In genomic region chr6:20414711-20415110, GRCh38 we compare ENCODE assay signal across 20 cellular contexts. TPM values are rescaled to one million over a fixed set of nuclear protein-coding genes. Genes with fewer than 3 reads are reported as not detected.
DNase-seq lines count a peak whose midpoint lies in the region; ATAC-seq and TF ChIP-seq lines count a peak whose summit lies in the region.
"Had no signal": no experiment of that assay in that cellular context is flagged by ENCODE, and none has a peak within 500 bp of the region (broad histone marks: within the 10 kb centered on the region; RNA-seq: fewer than 3 reads in every experiment).

No MANE protein-coding gene starts in this region.

- no peaks in the 10 kb centered on the region for H3K27me3 Mint-ChIP-seq in activated CD8-positive, alpha-beta memory T cell treated with anti-CD3 and anti-CD28 coated beads, Interleukin-2, amount 10 ng/mL, durations not matched to agents 7 days and 5 days
- H3K27me3 Mint-ChIP-seq in endodermal cell (ENCODE audit: insufficient read depth), result no peaks in the 10 kb centered on the region
- H3K27me3 Mint-ChIP-seq: CD4-positive, alpha-beta T cell had no signal

- H3K4me3 Mint-ChIP-seq in activated CD8-positive, alpha-beta memory T cell treated with anti-CD3 and anti-CD28 coated beads, Interleukin-2, amount 10 ng/mL, durations not matched to agents 7 days and 5 days, result no peak overlapping the region
- no peak overlapping the region for H3K4me3 Mint-ChIP-seq in endodermal cell
- H3K4me3 Mint-ChIP-seq: CD4-positive, alpha-beta T cell; GM23338 had no signal

- H3K36me3 ChIP-seq in HEK293 (ENCODE audit: control insufficient read depth in 2 of 2, insufficient read depth in 1 of 2, low read length in 2 of 2) (peaks cover 3 to 37% of the 10 kb centered on the region in 2 experiments; a peak in 2 of 3 replicates), endodermal cell (ENCODE audit: control insufficient read depth, insufficient read depth, low read length) (peaks cover 31% of the 10 kb centered on the region), trophoblast cell (ENCODE audit: control insufficient read depth in 1 of 2, insufficient read depth in 2 of 2, low read length in 2 of 2) (peaks cover 2 to 6% of the 10 kb centered on the region in 2 experiments)

- no peak overlapping the region for H2BK12ac ChIP-seq in trophoblast cell (ENCODE audit: low read length)

- H3K18ac ChIP-seq in trophoblast cell (ENCODE audit: low read length), result no peak overlapping the region

- no peaks in the 10 kb centered on the region for H3K9me3 ChIP-seq in HEK293 (ENCODE audit: control insufficient read depth, insufficient read depth, low read depth, low read length)
- H3K9me3 ChIP-seq in endodermal cell (ENCODE audit: control insufficient read depth, low read length), result no peaks in the 10 kb centered on the region
- H3K9me3 ChIP-seq in trophoblast cell (ENCODE audit: insufficient read depth, low read depth, low read length), result no peaks in the 10 kb centered on the region

- no peak overlapping the region for H2BK5ac ChIP-seq in trophoblast cell (ENCODE audit: low read depth, low read length, poor library complexity)

- no peak for DNase-seq in activated CD8-positive, alpha-beta memory T cell treated with anti-CD3 and anti-CD28 coated beads, Interleukin-2, amount 10 ng/mL, durations not matched to agents 7 days and 5 days
- DNase-seq in activated CD8-positive, alpha-beta memory T cell treated with anti-CD3 and anti-CD28 coated beads for 24 hours, result no peak
- DNase-seq in endodermal cell (no peak), trophoblast cell (peak; percentile 63 to 77), NCI-H2196 (lab: John Stamatoyannopoulos, UW; ENCODE audit: unreplicated experiment) (no peak), GOT3 (lab: John Stamatoyannopoulos, UW) (no peak), NCI-H524 treated with DMSO at 0.1 percent for 48 hours (lab: John Stamatoyannopoulos, UW) (no peak)
- DNase-seq: 8988T; CD4-positive, alpha-beta T cell; Karpas-422; MM.1S; NCI-H1092; NCI-H1436 treated with DMSO at 0.1 percent for 48 hours; NCI-H2029 treated with DMSO at 0.1 percent for 48 hours; NCI-H2171; NCI-H446; NCI-H69; Right ventricle myocardium superior had no signal

- no peaks in the 10 kb centered on the region for H3K79me1 ChIP-seq in trophoblast cell (ENCODE audit: low read length)

- H3K4me3 ChIP-seq in HEK293 (ENCODE audit: low read depth, low read length), result no peak overlapping the region
- peak overlapping the region; percentile 39 for H3K4me3 ChIP-seq in endodermal cell (ENCODE audit: low read length)
- H3K4me3 ChIP-seq in trophoblast cell (ENCODE audit: low read depth, low read length), result no peak overlapping the region
- H3K4me3 ChIP-seq: GM23338 had no signal

- peak overlapping the region; percentile 37 for H3K27ac Mint-ChIP-seq in activated CD8-positive, alpha-beta memory T cell treated with anti-CD3 and anti-CD28 coated beads, Interleukin-2, amount 10 ng/mL, durations not matched to agents 7 days and 5 days
- no peak overlapping the region for H3K27ac Mint-ChIP-seq in endodermal cell
- H3K27ac Mint-ChIP-seq: CD4-positive, alpha-beta T cell; GM23338 had no signal

- WGBS in endodermal cell (ENCODE audit: insufficient coverage in 1 of 2, insufficient read length in 1 of 2), 2 experiments, result 95 to 100% methylated on average over 7 to 8 of the region's 8 CpGs
- no CpG with 5 or more reads among the region's 8 CpGs for WGBS in trophoblast cell (ENCODE audit: extremely low coverage, insufficient coverage, insufficient read length)

- no peak overlapping the region for H2BK120ac ChIP-seq in trophoblast cell (ENCODE audit: insufficient read depth, low read length, poor library complexity)

- peaks cover 23% of the 10 kb centered on the region for H3K79me2 ChIP-seq in trophoblast cell (ENCODE audit: control insufficient read depth, insufficient read depth, low read length, poor library complexity)

- H3K9ac ChIP-seq in endodermal cell (ENCODE audit: extremely low read depth, low read length, poor library complexity, severe bottlenecking) (no peak overlapping the region), trophoblast cell (ENCODE audit: low read length) (no peak overlapping the region)

- no peak overlapping the region for H2AK5ac ChIP-seq in trophoblast cell (ENCODE audit: low read length)

- CTCF ChIA-PET in activated CD8-positive, alpha-beta memory T cell treated with anti-CD3 and anti-CD28 coated beads, Interleukin-2, amount 10 ng/mL, durations not matched to agents 7 days and 5 days (lab: Charles Lee), result interaction anchor here (1.3 to 2.3 kb wide), 3 partner anchors 10 to 122 kb away, joined by 4 to 9 read pairs (median 4); no protein-coding TSS in a partner anchor
- CTCF ChIA-PET in HEK293 (lab: Yijun Ruan, JAX), result interaction anchor here (3.9 kb wide), 1 partner anchor 10 kb away, joined by 23 read pairs; no protein-coding TSS in a partner anchor

- no peak overlapping the region for H3K27ac ChIP-seq in HEK293 (ENCODE audit: extremely low read depth, low read depth, low read length)
- H3K27ac ChIP-seq in endodermal cell (ENCODE audit: low read depth, low read length), result no peak overlapping the region
- H3K27ac ChIP-seq in trophoblast cell (ENCODE audit: low read depth, low read length), result no peak overlapping the region

- H3K23ac ChIP-seq in trophoblast cell (ENCODE audit: low read length), result no peak overlapping the region

- no peaks in the 10 kb centered on the region for H3K9me3 Mint-ChIP-seq in activated CD8-positive, alpha-beta memory T cell treated with anti-CD3 and anti-CD28 coated beads, Interleukin-2, amount 10 ng/mL, durations not matched to agents 7 days and 5 days (ENCODE audit: low read depth)
- H3K9me3 Mint-ChIP-seq in endodermal cell, result no peaks in the 10 kb centered on the region
- H3K9me3 Mint-ChIP-seq: CD4-positive, alpha-beta T cell; GM23338 had no signal

- peaks cover 23% of the 10 kb centered on the region for H3K36me3 Mint-ChIP-seq in activated CD8-positive, alpha-beta memory T cell treated with anti-CD3 and anti-CD28 coated beads, Interleukin-2, amount 10 ng/mL, durations not matched to agents 7 days and 5 days
- H3K36me3 Mint-ChIP-seq in endodermal cell (ENCODE audit: low read depth), result peaks cover 5% of the 10 kb centered on the region

- POLR2A ChIA-PET in HEK293 (lab: Yijun Ruan, JAX), result interaction anchor here (0.6 to 1.3 kb wide), 2 partner anchors 9 to 16 kb away, joined by 3 to 5 read pairs; no protein-coding TSS in a partner anchor

- no peak overlapping the region for H3K4me2 ChIP-seq in trophoblast cell (ENCODE audit: low read length)
- H3K4me2 ChIP-seq: GM23338 had no signal

- no peak overlapping the region for H4K91ac ChIP-seq in trophoblast cell (ENCODE audit: low read depth, low read length)

- H3K4me1 ChIP-seq in HEK293 (ENCODE audit: control insufficient read depth, insufficient read depth, low read length) (peaks cover 11% of the 10 kb centered on the region), endodermal cell (ENCODE audit: control insufficient read depth, insufficient read depth, low read length) (peaks cover 37% of the 10 kb centered on the region), trophoblast cell (ENCODE audit: control insufficient read depth in 1 of 2, insufficient read depth in 2 of 2, low read length in 2 of 2) (peaks cover 0 to 2% of the 10 kb centered on the region in 2 experiments)

- ATAC-seq in activated CD8-positive, alpha-beta memory T cell treated with anti-CD3 and anti-CD28 coated beads, Interleukin-2, amount 10 ng/mL, durations not matched to agents 7 days and 5 days, result no peak
- ATAC-seq: GM23338 had no signal

- H3K14ac ChIP-seq in trophoblast cell (ENCODE audit: low read length), result no peak overlapping the region

- H3K4me1 Mint-ChIP-seq in activated CD8-positive, alpha-beta memory T cell treated with anti-CD3 and anti-CD28 coated beads, Interleukin-2, amount 10 ng/mL, durations not matched to agents 7 days and 5 days, result peaks cover 68% of the 10 kb centered on the region
- H3K4me1 Mint-ChIP-seq in endodermal cell, result peaks cover 69% of the 10 kb centered on the region

- TF ChIP-seq CTCF in HEK293 (tag by site-specific recombination; IDR thresholded peaks at IDR 0.05) (no peak), endodermal cell (conservative IDR thresholded peaks at IDR 0.05) (no peak)

- H3K4ac ChIP-seq in trophoblast cell (ENCODE audit: low read depth, low read length), result peak overlapping the region; percentile 28

- no peak overlapping the region for H2AFZ ChIP-seq in trophoblast cell (ENCODE audit: insufficient read depth, low read length, poor library complexity)
- H2AFZ ChIP-seq: GM23338 had no signal

- H4K12ac ChIP-seq in trophoblast cell (ENCODE audit: low read depth, low read length), result no peak overlapping the region

- H3K27me3 ChIP-seq in endodermal cell (ENCODE audit: control insufficient read depth, insufficient read depth, low read length, poor library complexity, severe bottlenecking) (no peaks in the 10 kb centered on the region), trophoblast cell (ENCODE audit: insufficient read depth, low read length) (no peaks in the 10 kb centered on the region)

- H4K8ac ChIP-seq in trophoblast cell (ENCODE audit: low read depth, low read length), result no peak overlapping the region

TF ChIP-seq in HEK293, 187 proteins besides CTCF, POLR2A, EP300 and RAD21:
- TF ChIP-seq ZNF664 (tag by site-specific recombination; IDR thresholded peaks at IDR 0.05), result peak; percentile 91
- TF ChIP-seq ZNF19 (tag by site-specific recombination; IDR thresholded peaks at IDR 0.05; ENCODE audit: low read depth), result no peak

RNA-seq across cellular contexts. Expression of gene E2F3, which starts 13.0 kb away (rescaled TPM):
- total RNA-seq in activated CD8-positive, alpha-beta memory T cell treated with anti-CD3 and anti-CD28 coated beads, Interleukin-2, amount 10 ng/mL, durations not matched to agents 7 days and 5 days, result 10 to 100 TPM; 29.0 to 31.1 TPM
- 10 to 100 TPM; 38.2 TPM for total RNA-seq in endodermal cell
- polyA plus RNA-seq in endodermal cell (2013, experiment 1 of 2), result 26.8 TPM
- 26.3 TPM for polyA plus RNA-seq in endodermal cell (2013, experiment 2 of 2)
- polyA plus RNA-seq in trophoblast cell (2013), result 10.7 and 11.6 TPM in 2 replicates

Comparison
In these comparisons a context has a peak if more than half of its experiments do, and no peak if none do; other contexts are left out.
1. DNase-seq: peak in trophoblast cell (2 of 2); none in activated CD8-positive, alpha-beta memory T cell treated with anti-CD3 and anti-CD28 coated beads, Interleukin-2, amount 10 ng/mL, durations not matched to agents 7 days and 5 days (single experiment), activated CD8-positive, alpha-beta memory T cell treated with anti-CD3 and anti-CD28 coated beads for 24 hours (single experiment), endodermal cell (single experiment), NCI-H2196 (single experiment), GOT3 (single experiment) and NCI-H524 treated with DMSO at 0.1 percent for 48 hours (single experiment).